Comparison of ENCODE assay signal across 20 cellular contexts in genomic region chr9:114028646-114029045, GRCh38. TPM values are rescaled to one million over a fixed set of nuclear protein-coding genes. Genes with fewer than 3 reads are reported as not detected.
"Had no signal": no experiment of that assay in that cellular context is flagged by ENCODE, and none has a peak within 500 bp of the region (broad histone marks: within the 10 kb centered on the region; RNA-seq: fewer than 3 reads in every experiment).

No MANE protein-coding gene starts in this region.

- DNase-seq: activated CD4-positive, alpha-beta T cell treated with anti-CD3 and anti-CD28 coated beads, Interleukin-2, amount 50 U/mL, for 1 hour; activated CD4-positive, CD25-positive, alpha-beta regulatory T cell; activated naive CD4-positive, alpha-beta T cell treated with Interleukin-2 at 50 U/mL for 16 hours; activated naive CD8-positive, alpha-beta T cell treated with anti-CD3 and anti-CD28 coated beads, Interleukin-2, amount 50 U/mL, for 24 hours; effector memory CD4-positive, alpha-beta T cell; midbrain; naive thymus-derived CD4-positive, alpha-beta T cell; occipital lobe; stimulated activated CD4-positive, alpha-beta T cell treated with anti-CD3 and anti-CD28 coated beads, Interleukin-2, amount 100 ng/mL, for 48 hours; stimulated activated naive CD4-positive, alpha-beta T cell treated with Interleukin-2 at 50 U/mL for 16 hours; T-helper 2 cell had no signal

- H3K27me3 ChIP-seq: ascending aorta, cardiac muscle cell, hepatocyte had no signal

- H3K27me3 Mint-ChIP-seq: activated naive CD8-positive, alpha-beta T cell treated with anti-CD3 and anti-CD28 coated beads, Interleukin-2, amount 50 U/mL, for 24 hours had no signal

- H3K4me3 Mint-ChIP-seq: activated naive CD8-positive, alpha-beta T cell treated with anti-CD3 and anti-CD28 coated beads, Interleukin-2, amount 50 U/mL, for 24 hours; naive thymus-derived CD4-positive, alpha-beta T cell had no signal

- ATAC-seq: activated naive CD8-positive, alpha-beta T cell treated with anti-CD3 and anti-CD28 coated beads, Interleukin-2, amount 50 U/mL, for 24 hours; naive thymus-derived CD4-positive, alpha-beta T cell had no signal

- H3K4me1 Mint-ChIP-seq: activated naive CD8-positive, alpha-beta T cell treated with anti-CD3 and anti-CD28 coated beads, Interleukin-2, amount 50 U/mL, for 24 hours; naive thymus-derived CD4-positive, alpha-beta T cell had no signal

- H3K4me3 ChIP-seq: ascending aorta, cardiac muscle cell, hepatocyte had no signal

- H3K27ac Mint-ChIP-seq: activated naive CD8-positive, alpha-beta T cell treated with anti-CD3 and anti-CD28 coated beads, Interleukin-2, amount 50 U/mL, for 24 hours; naive thymus-derived CD4-positive, alpha-beta T cell had no signal

- H3K27ac ChIP-seq: ascending aorta, cardiac muscle cell, hepatocyte had no signal

RNA-seq across cellular contexts. Expression of gene AMBP, which starts 49.5 kb away (rescaled TPM):
- total RNA-seq: cardiac muscle cell; epithelial cell of proximal tubule; kidney epithelial cell; lower leg skin; naive thymus-derived CD4-positive, alpha-beta T cell; pulmonary artery endothelial cell; temporal lobe; urinary bladder had no signal
